In the genomic region with DNA sequence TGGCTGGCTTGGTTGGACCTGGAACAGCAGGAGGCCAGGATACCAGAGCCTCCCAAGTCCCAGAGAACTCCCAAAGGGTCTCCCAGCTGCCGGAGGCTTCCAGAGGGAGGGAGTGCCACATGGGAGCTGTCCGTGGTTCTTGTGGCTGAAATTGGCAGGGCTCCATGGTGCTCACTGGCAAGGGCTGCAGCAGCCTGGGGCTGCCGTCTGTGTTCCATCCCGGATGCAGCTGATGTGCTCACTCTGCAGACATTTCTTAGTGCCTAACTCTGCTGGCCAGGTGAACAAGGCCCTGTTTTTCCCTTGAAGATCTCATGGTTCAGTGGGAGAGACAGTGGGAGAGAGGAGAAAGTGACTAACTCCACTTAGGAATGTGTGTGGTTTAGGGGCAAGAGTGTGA, we compare ENCODE assay signal across 9 cellular contexts.
DNase-seq lines count a peak whose midpoint lies in the region; ATAC-seq and TF ChIP-seq lines count a peak whose summit lies in the region.
"Had no signal": no experiment of that assay in that cellular context is flagged by ENCODE, and none has a peak within 500 bp of the region (broad histone marks: within the 10 kb centered on the region; RNA-seq: fewer than 3 reads in every experiment).

No MANE protein-coding gene starts in this region.

- no peak for TF ChIP-seq POLR2A in HCT116 (IDR thresholded peaks at IDR 0.05; ENCODE audit: borderline replicate concordance, extremely low read depth, insufficient read depth, insufficient read length)

- peak; percentile 42 for DNase-seq in A673 (ENCODE audit: low spot score)
- no peak for DNase-seq in HCT116 (ENCODE audit: low read depth, low spot score)
- DNase-seq in WTC11 (ENCODE audit: low spot score) = peak; percentile 67
- peak; percentile 69 for DNase-seq in iris pigment epithelial cell (ENCODE audit: low read depth)
- no peak for DNase-seq in activated T-helper 2 cell treated with anti-CD3 and anti-CD28 coated beads, Interferon-gamma antibody, Interleukin-2, Interleukin-4, amounts not matched to agents 10 μg/mL and 5 μg/mL and 100 μg/mL, durations not matched to agents 14 hours and 24 hours and 36 hours (ENCODE audit: low spot score)
- DNase-seq in WERI-Rb-1 = no peak
- DNase-seq: esophagus squamous epithelium had no signal

- no peak overlapping the region for H3K4me3 ChIP-seq in A673 (ENCODE audit: low read depth, low read length, poor library complexity, severe bottlenecking)
- H3K4me3 ChIP-seq in HCT116 (replicated peaks in 1 of 2; ENCODE audit: low read depth in 1 of 2, low read length in 2 of 2) = no peak overlapping the region
- no peak overlapping the region for H3K4me3 ChIP-seq in WERI-Rb-1 (ENCODE audit: low read depth, low read length)
- H3K4me3 ChIP-seq: esophagus squamous epithelium had no signal

- no peaks in the 10 kb centered on the region for H3K9me3 Mint-ChIP-seq in WTC11
- no peaks in the 10 kb centered on the region for H3K9me3 Mint-ChIP-seq in activated T-helper 2 cell treated with anti-CD3 and anti-CD28 coated beads, Interferon-gamma antibody, Interleukin-2, Interleukin-4, amounts not matched to agents 10 μg/mL and 5 μg/mL and 100 μg/mL, durations not matched to agents 14 hours and 24 hours and 36 hours

- no peaks in the 10 kb centered on the region for H4K20me1 ChIP-seq in HCT116 (ENCODE audit: insufficient read depth)

- H3K4me1 ChIP-seq in A673 (ENCODE audit: insufficient read depth, low read length, poor library complexity, severe bottlenecking) (peaks cover under 1% of the 10 kb centered on the region), HCT116 (ENCODE audit: control insufficient read depth in 1 of 2, insufficient read depth in 2 of 2, low read length in 2 of 2) (no peaks in the 10 kb centered on the region)
- H3K4me1 ChIP-seq: esophagus squamous epithelium had no signal

- POLR2A ChIA-PET in A673 (lab: Charles Lee; ENCODE audit: low non-redundant PET) (no interaction called here), HCT116 (lab: Charles Lee) (no interaction called here), WTC11 (lab: Charles Lee) (no interaction called here)

- H3K36me3 Mint-ChIP-seq in WTC11 = no peaks in the 10 kb centered on the region
- no peaks in the 10 kb centered on the region for H3K36me3 Mint-ChIP-seq in activated T-helper 2 cell treated with anti-CD3 and anti-CD28 coated beads, Interferon-gamma antibody, Interleukin-2, Interleukin-4, amounts not matched to agents 10 μg/mL and 5 μg/mL and 100 μg/mL, durations not matched to agents 14 hours and 24 hours and 36 hours (ENCODE audit: low read depth)

- H3K9ac ChIP-seq in HCT116 (ENCODE audit: low read length) = no peak overlapping the region

- RAD21 ChIA-PET in HCT116 (lab: Charles Lee; ENCODE audit: low non-redundant PET in 1 of 2, low total read pairs in 2 of 2, uncharacterized antibody in 2 of 2, unreplicated experiment in 2 of 2) = no interaction called here

- no peak for TF ChIP-seq RAD21 in HCT116 (IDR thresholded peaks at IDR 0.05; ENCODE audit: low read depth)

- H3K27me3 ChIP-seq in A673 (replicated peaks; ENCODE audit: insufficient read depth, low read depth, low read length, poor library complexity) = peaks cover 27% of the 10 kb centered on the region
- peaks cover 16% of the 10 kb centered on the region for H3K27me3 ChIP-seq in HCT116 (ENCODE audit: insufficient read depth, low read length)
- no peaks in the 10 kb centered on the region for H3K27me3 ChIP-seq in WERI-Rb-1 (ENCODE audit: insufficient read depth, low read depth, severe bottlenecking)

- H3K27me3 Mint-ChIP-seq in WTC11 (ENCODE audit: low read depth) = no peaks in the 10 kb centered on the region
- H3K27me3 Mint-ChIP-seq in activated T-helper 2 cell treated with anti-CD3 and anti-CD28 coated beads, Interferon-gamma antibody, Interleukin-2, Interleukin-4, amounts not matched to agents 10 μg/mL and 5 μg/mL and 100 μg/mL, durations not matched to agents 14 hours and 24 hours and 36 hours (ENCODE audit: low read depth) = no peaks in the 10 kb centered on the region

- CTCF ChIA-PET in A673 (lab: Charles Lee) = no interaction called here
- CTCF ChIA-PET in HCT116 (lab: Charles Lee) = interaction anchor here (1.1 to 1.6 kb wide), 2 partner anchors 10 to 24 kb away, joined by 3 to 4 read pairs; no protein-coding TSS in a partner anchor
- CTCF ChIA-PET in WTC11 (lab: Charles Lee) = interaction anchor here (1.5 to 2.5 kb wide), 2 partner anchors 24 to 162 kb away, joined by 7 to 24 read pairs; no protein-coding TSS in a partner anchor

- no peak for TF ChIP-seq CTCF in A673 (conservative IDR thresholded peaks at IDR 0.05; ENCODE audit: low read depth, low read length)
- TF ChIP-seq CTCF in HCT116 (IDR thresholded peaks at IDR 0.05 in 2 of 3, conservative IDR thresholded peaks at IDR 0.05 in 1 of 3; ENCODE audit: borderline replicate concordance in 1 of 3, insufficient read depth in 1 of 3, low read depth in 2 of 3, low read length in 2 of 3) = no peak
- TF ChIP-seq CTCF in WTC11 (IDR thresholded peaks at IDR 0.05) = no peak
- TF ChIP-seq CTCF in WERI-Rb-1 (IDR thresholded peaks at IDR 0.05; ENCODE audit: low read depth, low read length) = no peak

- intact Hi-C loops in A673 (cut with micrococcal nuclease; ENCODE audit: unreplicated experiment) (no loop called here), HCT116 (cut with micrococcal nuclease) (no loop called here)
- intact Hi-C loops in activated T-helper 2 cell treated with anti-CD3 and anti-CD28 coated beads, Interferon-gamma antibody, Interleukin-2, Interleukin-4, amounts not matched to agents 10 μg/mL and 5 μg/mL and 100 μg/mL, durations not matched to agents 14 hours and 24 hours and 36 hours (cut with micrococcal nuclease) = no loop called here

- no peaks in the 10 kb centered on the region for H3K9me3 ChIP-seq in A673 (ENCODE audit: low read depth, low read length, poor library complexity, severe bottlenecking)
- no peaks in the 10 kb centered on the region for H3K9me3 ChIP-seq in HCT116 (ENCODE audit: control insufficient read depth in 1 of 2, insufficient read depth in 1 of 2, low read depth in 1 of 2, low read length in 2 of 2)
- H3K9me3 ChIP-seq in WERI-Rb-1 (ENCODE audit: severe bottlenecking) = peaks cover 3% of the 10 kb centered on the region
- H3K9me3 ChIP-seq: esophagus squamous epithelium had no signal

- H3K9me2 ChIP-seq in HCT116 (ENCODE audit: insufficient read depth) = no peaks in the 10 kb centered on the region

- H3K4me3 Mint-ChIP-seq in WTC11 = no peak overlapping the region
- H3K4me3 Mint-ChIP-seq in activated T-helper 2 cell treated with anti-CD3 and anti-CD28 coated beads, Interferon-gamma antibody, Interleukin-2, Interleukin-4, amounts not matched to agents 10 μg/mL and 5 μg/mL and 100 μg/mL, durations not matched to agents 14 hours and 24 hours and 36 hours (ENCODE audit: low read depth) = no peak overlapping the region

- no peak overlapping the region for H3K27ac Mint-ChIP-seq in WTC11
- no peak overlapping the region for H3K27ac Mint-ChIP-seq in activated T-helper 2 cell treated with anti-CD3 and anti-CD28 coated beads, Interferon-gamma antibody, Interleukin-2, Interleukin-4, amounts not matched to agents 10 μg/mL and 5 μg/mL and 100 μg/mL, durations not matched to agents 14 hours and 24 hours and 36 hours

- H3K4me2 ChIP-seq in HCT116 (ENCODE audit: low read length) = no peak overlapping the region

- no peaks in the 10 kb centered on the region for H3K79me2 ChIP-seq in HCT116 (ENCODE audit: insufficient read depth, low read length)

- H3K36me3 ChIP-seq in A673 (ENCODE audit: insufficient read depth, low read length, poor library complexity, severe bottlenecking) (no peaks in the 10 kb centered on the region), HCT116 (ENCODE audit: control insufficient read depth in 1 of 2, insufficient read depth in 2 of 2, low read length in 2 of 2) (no peaks in the 10 kb centered on the region), WERI-Rb-1 (no peaks in the 10 kb centered on the region)
- H3K36me3 ChIP-seq: esophagus squamous epithelium had no signal

- no TSS peak for BruUV-seq in A673 (replicated peaks; lab: Mats Ljungman, UMichigan)
- BruUV-seq in HCT116 (replicated peaks; lab: Mats Ljungman, UMichigan) = no TSS peak

- no peak overlapping the region for H3K27ac ChIP-seq in A673 (ENCODE audit: low read depth, low read length, poor library complexity, severe bottlenecking)
- no peak overlapping the region for H3K27ac ChIP-seq in HCT116 (ENCODE audit: low read depth, low read length)
- H3K27ac ChIP-seq in WERI-Rb-1 = no peak overlapping the region
- H3K27ac ChIP-seq: esophagus squamous epithelium had no signal

- H3K4me1 Mint-ChIP-seq in WTC11 = peaks cover 27% of the 10 kb centered on the region
- H3K4me1 Mint-ChIP-seq in activated T-helper 2 cell treated with anti-CD3 and anti-CD28 coated beads, Interferon-gamma antibody, Interleukin-2, Interleukin-4, amounts not matched to agents 10 μg/mL and 5 μg/mL and 100 μg/mL, durations not matched to agents 14 hours and 24 hours and 36 hours (ENCODE audit: low read depth) = no peaks in the 10 kb centered on the region

- ATAC-seq in HCT116 (0 out of 2 replicates have a peak, but pooled peaks have one; percentile 29), WTC11 (peak; percentile 66), GM21529 (IDR thresholded peaks at IDR 0.05; ENCODE audit: unreplicated experiment) (no peak), GM18873 (IDR thresholded peaks at IDR 0.05; ENCODE audit: low FRiP score, unreplicated experiment) (no peak)

- H2AFZ ChIP-seq in HCT116 (ENCODE audit: low read depth, low read length, poor library complexity, severe bottlenecking) = no peak overlapping the region

TF ChIP-seq in HCT116, 20 proteins besides CTCF, POLR2A, EP300 and RAD21 (continues in another document):
- no peak for TF ChIP-seq TCF7L2 (IDR thresholded peaks at IDR 0.05; ENCODE audit: borderline replicate concordance, extremely low read depth, insufficient read depth, insufficient read length)

Comparison
In these comparisons a context has a peak if more than half of its experiments do, and no peak if none do; other contexts are left out.
1. DNase-seq: peak in A673 (single experiment), WTC11 (single experiment) and iris pigment epithelial cell (single experiment); none in HCT116 (single experiment), activated T-helper 2 cell treated with anti-CD3 and anti-CD28 coated beads, Interferon-gamma antibody, Interleukin-2, Interleukin-4, amounts not matched to agents 10 μg/mL and 5 μg/mL and 100 μg/mL, durations not matched to agents 14 hours and 24 hours and 36 hours (single experiment) and WERI-Rb-1 (single experiment).
2. ATAC-seq: peak in HCT116 (single experiment) and WTC11 (single experiment); none in GM21529 (single experiment) and GM18873 (single experiment).